ENCODE assay signal across 8 cellular contexts in genomic region chr18:11981383-11981632, GRCh38. TPM values are rescaled to one million over a fixed set of nuclear protein-coding genes. Genes with fewer than 3 reads are reported as not detected.
DNase-seq lines count a peak whose midpoint lies in the region; ATAC-seq, FAIRE-seq and TF ChIP-seq lines count a peak whose summit lies in the region.

Gene IMPA2 (plus strand): TSS chr18:11981507. CDS start chr18:11981670, 163 bp downstream.

- H3K4me2 ChIP-seq in DOHH2 (ENCODE audit: low read length) (peak within 1 kb of the TSS; percentile 99), HCT116 (ENCODE audit: low read length) (peak within 1 kb of the TSS; percentile 90)

- peak within 1 kb of the TSS; percentile 89 for H3K9ac ChIP-seq in HCT116 (ENCODE audit: low read length)

- H3K36me3 ChIP-seq in DOHH2 (ENCODE audit: control insufficient read depth, low read length): no peaks in the 10 kb centered on the region
- H3K36me3 ChIP-seq in HCT116 (ENCODE audit: control insufficient read depth in 1 of 2, insufficient read depth in 2 of 2, low read length in 2 of 2): no peaks in the 10 kb centered on the region
- H3K36me3 ChIP-seq in heart left ventricle: no peaks in the 10 kb centered on the region
- H3K36me3 ChIP-seq in gastrocnemius medialis: no peaks in the 10 kb centered on the region

- H4K20me1 ChIP-seq in DOHH2 (ENCODE audit: control insufficient read depth, insufficient read depth, low read depth, low read length) (no peaks in the 10 kb centered on the region), HCT116 (ENCODE audit: insufficient read depth) (no peaks in the 10 kb centered on the region)

- peaks cover 3% of the 10 kb centered on the region; the same call in 1 of the 2 replicates for H3F3A ChIP-seq in DOHH2 (ENCODE audit: control insufficient read depth, insufficient read depth)

- peak within 1 kb of the TSS; percentile 90 for H3K4me3 Mint-ChIP-seq in T-helper 17 cell

- ATAC-seq in HCT116: no peak
- ATAC-seq in T-helper 17 cell: no peak
- ATAC-seq in heart left ventricle: no peak
- peak; percentile 48 to 55 for ATAC-seq in gastrocnemius medialis
- ATAC-seq in GM21367 (IDR thresholded peaks at IDR 0.05; ENCODE audit: unreplicated experiment): no peak

- H3K4me1 Mint-ChIP-seq in T-helper 17 cell: peaks cover 9% of the 10 kb centered on the region

- H3K36me3 Mint-ChIP-seq in T-helper 17 cell (ENCODE audit: low read depth): no peaks in the 10 kb centered on the region

- H3K27ac Mint-ChIP-seq in T-helper 17 cell: peak within 1 kb of the TSS; percentile 73

- H3K27ac ChIP-seq in DOHH2 (ENCODE audit: low read depth, low read length) (peak within 1 kb of the TSS; percentile 77), HCT116 (ENCODE audit: low read depth, low read length) (peak within 1 kb of the TSS; percentile 91), heart left ventricle (peak within 1 kb of the TSS; percentile 83 to 99 (median 95)), gastrocnemius medialis (peak within 1 kb of the TSS; percentile 97 to 100 (median 99))

- no peak for TF ChIP-seq RAD21 in HCT116 (IDR thresholded peaks at IDR 0.05; ENCODE audit: low read depth)

- intact Hi-C loops in HCT116 (cut with micrococcal nuclease): loop anchor here (2.0 kb wide), 2 partner anchors 35 to 131 kb away; partner anchors contain the start of gene CHMP1B
- intact Hi-C loops in heart left ventricle (cut with DNase I): loop anchor here in 9 of 10 donors (1.0 to 5.0 kb wide), 11 partner anchors 14 to 249 kb away; partner anchors contain the start of genes CHMP1B (in 3 of the 9) and MPPE1 (in 3 of the 9)
- intact Hi-C loops in gastrocnemius medialis (cut with DNase I; ENCODE audit: low total_unique reads): loop anchor here (1.0 to 10.0 kb wide), 6 partner anchors 34 to 614 kb away; partner anchors contain the start of genes AFG3L2 and CHMP1B

- POLR2A ChIA-PET in HCT116 (lab: Charles Lee): interaction anchor here (0.6 to 2.7 kb wide), 8 partner anchors 12 to 188 kb away, joined by 3 to 6 read pairs (median 4); partner anchors contain the start of gene MPPE1

- DNase-seq in HCT116 (ENCODE audit: low read depth, low spot score) (no peak), T-helper 17 cell (no peak), heart left ventricle (no peak), gastrocnemius medialis (no peak), DMS153 treated with DMSO at 0.1 percent for 48 hours (lab: John Stamatoyannopoulos, UW; ENCODE audit: unreplicated experiment) (no peak), HTR-8/SVneo (ENCODE audit: insufficient read length, low spot score) (no peak)

- no peaks in the 10 kb centered on the region for H3K9me3 ChIP-seq in DOHH2 (ENCODE audit: control insufficient read depth, insufficient read depth, low read length)
- H3K9me3 ChIP-seq in HCT116 (ENCODE audit: control insufficient read depth in 1 of 2, insufficient read depth in 1 of 2, low read depth in 1 of 2, low read length in 2 of 2): no peaks in the 10 kb centered on the region
- H3K9me3 ChIP-seq in T-helper 17 cell (ENCODE audit: control insufficient read depth, low read length, poor library complexity, severe bottlenecking): no peaks in the 10 kb centered on the region
- no peaks in the 10 kb centered on the region for H3K9me3 ChIP-seq in heart left ventricle
- no peaks in the 10 kb centered on the region for H3K9me3 ChIP-seq in gastrocnemius medialis

- peak within 1 kb of the TSS; percentile 35 for H2AFZ ChIP-seq in HCT116 (ENCODE audit: low read depth, low read length, poor library complexity, severe bottlenecking)

- H3K9me2 ChIP-seq in DOHH2 (replicated peaks; ENCODE audit: control insufficient read depth, low read length) (no peaks in the 10 kb centered on the region), HCT116 (ENCODE audit: insufficient read depth) (no peaks in the 10 kb centered on the region)

- TF ChIP-seq CTCF in DOHH2 (IDR thresholded peaks at IDR 0.05; ENCODE audit: low read depth, low read length, poor library complexity, severe bottlenecking) (no peak), HCT116 (IDR thresholded peaks at IDR 0.05 in 2 of 3, conservative IDR thresholded peaks at IDR 0.05 in 1 of 3; ENCODE audit: borderline replicate concordance in 1 of 3, insufficient read depth in 1 of 3, low read depth in 2 of 3, low read length in 2 of 3) (no peak), heart left ventricle (IDR thresholded peaks at IDR 0.05) (no peak), gastrocnemius medialis (IDR thresholded peaks at IDR 0.05 in 4 of 5, conservative IDR thresholded peaks at IDR 0.05 in 1 of 5) (no peak)

- H3K27me3 ChIP-seq in DOHH2 (ENCODE audit: control insufficient read depth, low read length): peaks cover 2% of the 10 kb centered on the region; the same call in 1 of the 2 replicates
- H3K27me3 ChIP-seq in HCT116 (ENCODE audit: insufficient read depth, low read length): no peaks in the 10 kb centered on the region
- H3K27me3 ChIP-seq in heart left ventricle: no peaks in the 10 kb centered on the region
- H3K27me3 ChIP-seq in gastrocnemius medialis: no peaks in the 10 kb centered on the region

- 0 to 1% (median 1%) methylated on average over 3 to 30 of the region's 30 CpGs for WGBS in heart left ventricle, 4 donors

- H3K27me3 Mint-ChIP-seq in T-helper 17 cell: no peaks in the 10 kb centered on the region

- CTCF ChIA-PET in HCT116 (lab: Charles Lee): interaction anchor here (0.7 to 4.0 kb wide), 4 partner anchors 13 to 248 kb away, joined by 3 to 33 read pairs (median 10); no protein-coding TSS in a partner anchor

- BruUV-seq in HCT116 (replicated peaks; lab: Mats Ljungman, UMichigan): no TSS peak

- RAD21 ChIA-PET in HCT116 (lab: Charles Lee; ENCODE audit: low non-redundant PET in 1 of 2, low total read pairs in 2 of 2, uncharacterized antibody in 2 of 2, unreplicated experiment in 2 of 2): interaction anchor here (0.7 to 1.3 kb wide), 2 partner anchors 13 to 14 kb away, joined by 3 to 5 read pairs; no protein-coding TSS in a partner anchor

- H3K4me1 ChIP-seq in DOHH2 (ENCODE audit: control insufficient read depth, low read length): peaks cover 31% of the 10 kb centered on the region
- H3K4me1 ChIP-seq in HCT116 (ENCODE audit: control insufficient read depth in 1 of 2, insufficient read depth in 2 of 2, low read length in 2 of 2): peaks cover 18 to 44% of the 10 kb centered on the region in 2 experiments
- H3K4me1 ChIP-seq in heart left ventricle: peaks cover 0 to 52% (median 17%) of the 10 kb centered on the region in 12 donors
- peaks cover 27 to 44% of the 10 kb centered on the region in 2 donors for H3K4me1 ChIP-seq in gastrocnemius medialis

- TF ChIP-seq POLR2A in HCT116 (IDR thresholded peaks at IDR 0.05; ENCODE audit: borderline replicate concordance, extremely low read depth, insufficient read depth, insufficient read length) (peak; percentile 50), heart left ventricle (IDR thresholded peaks at IDR 0.05) (peak; percentile 18 to 88), gastrocnemius medialis (IDR thresholded peaks at IDR 0.05) (peak; percentile 96 to 97)

- peak within 1 kb of the TSS; percentile 89 for H3K4me3 ChIP-seq in DOHH2 (ENCODE audit: low read length)
- H3K4me3 ChIP-seq in HCT116 (replicated peaks in 1 of 2; ENCODE audit: low read depth in 1 of 2, low read length in 2 of 2): peak within 1 kb of the TSS; percentile 67 to 73
- H3K4me3 ChIP-seq in heart left ventricle: peak within 1 kb of the TSS; percentile 70 to 97 (median 89)
- peak within 1 kb of the TSS; percentile 71 to 94 (median 86) for H3K4me3 ChIP-seq in gastrocnemius medialis

- H3K79me2 ChIP-seq in DOHH2 (ENCODE audit: control insufficient read depth, low read length) (peaks cover 19% of the 10 kb centered on the region), HCT116 (ENCODE audit: insufficient read depth, low read length) (0 out of 2 replicates have a peak, but pooled peaks cover 3% of the 10 kb centered on the region)

- FAIRE-seq in HTR-8/SVneo (lab: Jason Lieb, UNC): no peak

- in situ Hi-C loops in gastrocnemius medialis (cut with MboI; ENCODE audit: low sequenced_read_pairs in 4 of 4): no loop called here

TF ChIP-seq in HCT116, 20 proteins besides CTCF, POLR2A, EP300 and RAD21:
- TF ChIP-seq POLR2AphosphoS5 (IDR thresholded peaks at IDR 0.05; ENCODE audit: low read depth, low read length): peak; percentile 80
- TF ChIP-seq EGR1 (IDR thresholded peaks at IDR 0.05; ENCODE audit: low read depth): no peak
- TF ChIP-seq, protein P1, sequence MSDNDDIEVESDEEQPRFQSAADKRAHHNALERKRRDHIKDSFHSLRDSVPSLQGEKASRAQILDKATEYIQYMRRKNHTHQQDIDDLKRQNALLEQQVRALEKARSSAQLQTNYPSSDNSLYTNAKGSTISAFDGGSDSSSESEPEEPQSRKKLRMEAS (IDR thresholded peaks at IDR 0.05): peak; percentile 18; the same call in 1 of the 2 replicates

RNA-seq across cellular contexts. Expression of gene IMPA2, which starts in this region (rescaled TPM):
- total RNA-seq in HCT116 (2021; ENCODE audit: unreplicated experiment) (32.5 TPM), T-helper 17 cell (1 to 10 TPM; 4.3 to 5.8 TPM), heart left ventricle (10 to 100 TPM; 18.1 to 73.0 (median 44.3) TPM), gastrocnemius medialis (100 to 1,000 TPM; 245 to 391 (median 274) TPM)
- polyA plus RNA-seq in HCT116 (2012): 22.4 and 24.8 TPM in 2 replicates
- 10 to 100 TPM; 19.9 to 34.9 TPM for polyA plus RNA-seq in heart left ventricle

Comparison
In these comparisons a context has a peak if more than half of its experiments do, and no peak if none do; other contexts are left out.
1. ATAC-seq: peak in gastrocnemius medialis (2 of 2); none in HCT116 (single experiment), T-helper 17 cell (single experiment), heart left ventricle (0 of 4) and GM21367 (single experiment).
2. Peak in every context shown above with its lines, with median percentiles within 50 percentile points of each other: H3K27ac ChIP-seq, H3K4me3 ChIP-seq and POLR2A ChIP-seq.